Comparison of ENCODE assay signal across 1 cellular context in the genomic region with DNA sequence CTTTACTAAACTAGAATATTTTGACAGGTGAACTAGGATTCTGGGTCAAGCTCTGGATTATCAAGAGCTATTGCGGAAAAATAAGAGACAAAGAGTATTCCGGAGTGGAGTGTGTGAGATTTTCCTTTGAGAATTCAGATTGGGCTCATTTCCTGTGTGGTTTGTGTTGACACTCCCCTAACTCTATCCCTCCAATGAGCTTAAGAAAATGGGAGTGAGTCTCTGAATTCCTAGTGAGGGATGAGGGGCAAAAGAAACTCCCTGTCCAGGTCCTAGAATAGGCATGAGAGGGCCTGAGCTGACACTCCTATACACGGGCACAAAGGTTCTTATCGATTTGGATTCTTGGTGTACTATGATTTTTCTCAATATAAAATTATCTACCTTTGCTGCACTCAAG.
TF ChIP-seq lines count a peak whose summit lies in the region.

No MANE protein-coding gene starts in this region.

TF ChIP-seq in GM23338, 12 proteins besides CTCF, POLR2A, EP300 and RAD21 (continued from another document):
- TF ChIP-seq ZNF462 (CRISPR knock-in tag; IDR thresholded peaks at IDR 0.05) (no peak), POLR2AphosphoS5 (IDR thresholded peaks at IDR 0.05; ENCODE audit: low read depth) (no peak)
- TF ChIP-seq, protein P1, sequence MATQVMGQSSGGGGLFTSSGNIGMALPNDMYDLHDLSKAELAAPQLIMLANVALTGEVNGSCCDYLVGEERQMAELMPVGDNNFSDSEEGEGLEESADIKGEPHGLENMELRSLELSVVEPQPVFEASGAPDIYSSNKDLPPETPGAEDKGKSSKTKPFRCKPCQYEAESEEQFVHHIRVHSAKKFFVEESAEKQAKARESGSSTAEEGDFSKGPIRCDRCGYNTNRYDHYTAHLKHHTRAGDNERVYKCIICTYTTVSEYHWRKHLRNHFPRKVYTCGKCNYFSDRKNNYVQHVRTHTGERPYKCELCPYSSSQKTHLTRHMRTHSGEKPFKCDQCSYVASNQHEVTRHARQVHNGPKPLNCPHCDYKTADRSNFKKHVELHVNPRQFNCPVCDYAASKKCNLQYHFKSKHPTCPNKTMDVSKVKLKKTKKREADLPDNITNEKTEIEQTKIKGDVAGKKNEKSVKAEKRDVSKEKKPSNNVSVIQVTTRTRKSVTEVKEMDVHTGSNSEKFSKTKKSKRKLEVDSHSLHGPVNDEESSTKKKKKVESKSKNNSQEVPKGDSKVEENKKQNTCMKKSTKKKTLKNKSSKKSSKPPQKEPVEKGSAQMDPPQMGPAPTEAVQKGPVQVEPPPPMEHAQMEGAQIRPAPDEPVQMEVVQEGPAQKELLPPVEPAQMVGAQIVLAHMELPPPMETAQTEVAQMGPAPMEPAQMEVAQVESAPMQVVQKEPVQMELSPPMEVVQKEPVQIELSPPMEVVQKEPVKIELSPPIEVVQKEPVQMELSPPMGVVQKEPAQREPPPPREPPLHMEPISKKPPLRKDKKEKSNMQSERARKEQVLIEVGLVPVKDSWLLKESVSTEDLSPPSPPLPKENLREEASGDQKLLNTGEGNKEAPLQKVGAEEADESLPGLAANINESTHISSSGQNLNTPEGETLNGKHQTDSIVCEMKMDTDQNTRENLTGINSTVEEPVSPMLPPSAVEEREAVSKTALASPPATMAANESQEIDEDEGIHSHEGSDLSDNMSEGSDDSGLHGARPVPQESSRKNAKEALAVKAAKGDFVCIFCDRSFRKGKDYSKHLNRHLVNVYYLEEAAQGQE (IDR thresholded peaks at IDR 0.05; ENCODE audit: unreplicated experiment), result no peak
- TF ChIP-seq, protein P2, sequence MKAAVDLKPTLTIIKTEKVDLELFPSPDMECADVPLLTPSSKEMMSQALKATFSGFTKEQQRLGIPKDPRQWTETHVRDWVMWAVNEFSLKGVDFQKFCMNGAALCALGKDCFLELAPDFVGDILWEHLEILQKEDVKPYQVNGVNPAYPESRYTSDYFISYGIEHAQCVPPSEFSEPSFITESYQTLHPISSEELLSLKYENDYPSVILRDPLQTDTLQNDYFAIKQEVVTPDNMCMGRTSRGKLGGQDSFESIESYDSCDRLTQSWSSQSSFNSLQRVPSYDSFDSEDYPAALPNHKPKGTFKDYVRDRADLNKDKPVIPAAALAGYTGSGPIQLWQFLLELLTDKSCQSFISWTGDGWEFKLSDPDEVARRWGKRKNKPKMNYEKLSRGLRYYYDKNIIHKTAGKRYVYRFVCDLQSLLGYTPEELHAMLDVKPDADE (IDR thresholded peaks at IDR 0.05), result no peak
